Comparison of ENCODE assay signal across 16 cellular contexts in the genomic region with DNA sequence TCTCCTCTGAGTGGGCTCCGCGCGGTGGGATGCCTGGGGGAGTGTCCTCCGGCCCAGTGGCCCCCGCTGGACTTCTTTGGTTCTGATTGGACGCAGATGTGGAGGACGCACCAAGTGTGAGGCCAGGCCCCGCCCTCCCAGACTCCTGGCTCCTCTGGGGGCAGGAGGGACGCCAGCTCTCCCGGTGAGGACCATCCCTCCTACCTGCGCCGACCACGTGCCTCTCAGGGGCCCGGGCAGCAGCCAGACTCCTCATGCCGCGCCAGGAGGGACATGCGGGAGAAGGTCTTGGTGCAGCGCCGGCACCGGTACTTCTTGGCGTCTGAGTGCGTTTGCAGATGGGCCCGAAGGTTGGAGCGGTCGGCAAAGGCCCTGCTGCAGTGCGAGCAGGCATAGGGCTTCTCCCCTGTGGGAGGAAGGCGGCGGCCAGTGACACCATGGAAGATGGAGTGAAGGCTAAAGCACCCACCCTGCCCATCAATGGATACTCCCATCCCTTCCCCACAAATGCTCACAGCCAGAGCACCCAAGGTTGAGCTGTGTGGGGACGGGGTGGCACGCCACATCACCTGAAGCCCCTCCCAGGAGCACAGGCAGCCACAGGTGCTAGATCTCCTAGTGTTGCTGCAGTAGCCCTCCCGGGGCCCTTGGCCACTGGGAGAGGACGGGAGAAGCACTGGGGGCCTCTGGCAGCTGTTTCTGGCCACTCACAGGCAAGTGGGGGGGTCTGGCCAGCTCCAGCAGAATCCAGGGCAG. TPM values are rescaled to one million over a fixed set of nuclear protein-coding genes. Genes with fewer than 3 reads are reported as not detected.
"Had no signal": no experiment of that assay in that cellular context is flagged by ENCODE, and none has a peak within 500 bp of the region (broad histone marks: within the 10 kb centered on the region; RNA-seq: fewer than 3 reads in every experiment).

No MANE protein-coding gene starts in this region.

- H3K4me1 ChIP-seq: ascending aorta, breast epithelium had no signal

- H3K27ac ChIP-seq: ascending aorta, breast epithelium, WERI-Rb-1 had no signal

- H3K9me3 ChIP-seq: ascending aorta, breast epithelium had no signal

- H3K4me3 ChIP-seq: ascending aorta, breast epithelium, lung had no signal

- ATAC-seq: activated CD8-positive, alpha-beta memory T cell treated with anti-CD3 and anti-CD28 coated beads, Interleukin-2, amount 10 ng/mL, durations not matched to agents 7 days and 5 days; left cardiac atrium; stimulated activated memory B cell treated with anti-CD40 and anti-IgM and Interleukin-4, amounts not matched to agents 10 μg/mL and 1 μg/mL and 100 μg/mL, for 72 hours had no signal

- H3K36me3 ChIP-seq: ascending aorta, breast epithelium, WERI-Rb-1 had no signal

- DNase-seq: activated CD4-positive, alpha-beta T cell treated with anti-CD3 and anti-CD28 coated beads, Interleukin-2, amount 50 U/mL, for 48 hours; activated CD8-positive, alpha-beta memory T cell treated with anti-CD3 and anti-CD28 coated beads, Interleukin-2, amount 10 ng/mL, durations not matched to agents 7 days and 5 days; activated naive CD4-positive, alpha-beta T cell treated with anti-CD3 and anti-CD28 coated beads, Interleukin-2, amount 10 ng/mL, durations not matched to agents 7 days and 5 days; activated T-cell treated with anti-CD3 and anti-CD28 coated beads, Interleukin-2, amount 50 U/mL, for 1 hour; cerebellar nuclear complex; effector CD8-positive, alpha-beta T cell; glutamatergic neuron; left cardiac atrium; nephron progenitor cell; stimulated activated CD4-positive, alpha-beta T cell treated with anti-CD3 and anti-CD28 coated beads, Interleukin-2, amount 100 ng/mL, for 48 hours; WERI-Rb-1 had no signal

RNA-seq across cellular contexts. Expression of gene SNAI3, which starts 7.9 kb away (rescaled TPM):
- total RNA-seq: ascending aorta, urinary bladder had no signal
